In genomic region chr1:68623700-68624099, GRCh38 we compare ENCODE assay signal across 21 cellular contexts.
A peak's percentile ranks its signal among the peaks of the same experiment; 100 is the strongest.
DNase-seq lines count a peak whose midpoint lies in the region; ATAC-seq and TF ChIP-seq lines count a peak whose summit lies in the region.
"Had no signal": no experiment of that assay in that cellular context is flagged by ENCODE, and none has a peak within 500 bp of the region (broad histone marks: within the 10 kb centered on the region; RNA-seq: fewer than 3 reads in every experiment).

No MANE protein-coding gene starts in this region.

- no peak overlapping the region for H3K4me3 ChIP-seq in SJCRH30
- H3K4me3 ChIP-seq in cardiac muscle cell: no peak overlapping the region
- H3K4me3 ChIP-seq: GM23248, lung, SJSA1 had no signal

- DNase-seq in M059J (ENCODE audit: low read depth) (peak; percentile 29), SJCRH30 (peak in 1 of 2 experiments; percentile 16), cardiac muscle cell (ENCODE audit: low read depth in 1 of 2, low spot score in 1 of 2) (peak; percentile 37 to 63), renal cortical epithelial cell (ENCODE audit: low read depth) (peak; percentile 75), posterior cingulate gyrus (no peak)
- no peak for DNase-seq in stimulated activated naive CD8-positive, alpha-beta T cell treated with anti-CD3 and anti-CD28 coated beads, Interleukin-15, Interleukin-2, amounts not matched to agents 100 U/mL and 50 U/mL, for 24 hours
- DNase-seq: activated CD4-positive, alpha-beta T cell treated with anti-CD3 and anti-CD28 coated beads, Interleukin-2, amount 50 U/mL, for 48 hours; activated CD8-positive, alpha-beta memory T cell treated with anti-CD3 and anti-CD28 coated beads, Interleukin-2, amount 50 U/mL, for 48 hours; activated naive CD4-positive, alpha-beta T cell treated with anti-CD3 and anti-CD28 coated beads, Interleukin-2, amount 10 ng/mL, durations not matched to agents 7 days and 5 days; caudate nucleus; HFFc6; Kasumi-1; NCI-H1694 treated with DMSO at 0.1 percent for 48 hours; NCI-H2171 treated with DMSO at 0.1 percent for 48 hours; NCI-H526; stimulated activated CD4-positive, alpha-beta T cell treated with anti-CD3 and anti-CD28 coated beads, Interleukin-2, amount 100 ng/mL, for 24 hours had no signal

- H3K36me3 ChIP-seq in SJCRH30 (no peaks in the 10 kb centered on the region), cardiac muscle cell (no peaks in the 10 kb centered on the region)
- H3K36me3 ChIP-seq: SJSA1 had no signal

- intact Hi-C loops in posterior cingulate gyrus (cut with DNase I): no loop called here

- no peak for ATAC-seq in HG03378 (IDR thresholded peaks at IDR 0.05; ENCODE audit: unreplicated experiment)
- no peak for ATAC-seq in stimulated activated naive CD8-positive, alpha-beta T cell treated with anti-CD3 and anti-CD28 coated beads, Interleukin-15, Interleukin-2, amounts not matched to agents 100 U/mL and 50 U/mL, for 24 hours
- ATAC-seq: natural killer cell treated with Interleukin-12 subunit alpha and Interleukin-12 subunit beta and Interleukin-15 and Interleukin-18, amount 100 ng/mL, for 72 hours had no signal

- H3K27me3 ChIP-seq in SJCRH30 (no peaks in the 10 kb centered on the region), cardiac muscle cell (no peaks in the 10 kb centered on the region)
- H3K27me3 ChIP-seq: SJSA1 had no signal

- H3K9me3 ChIP-seq in SJCRH30 (replicated peaks) (no peaks in the 10 kb centered on the region), cardiac muscle cell (ENCODE audit: low read depth) (no peaks in the 10 kb centered on the region)

- H3K4me1 ChIP-seq in SJCRH30 (peaks cover 18% of the 10 kb centered on the region), cardiac muscle cell (ENCODE audit: low read depth) (peaks cover 17% of the 10 kb centered on the region)

- TF ChIP-seq CTCF in cardiac muscle cell (IDR thresholded peaks at IDR 0.05; ENCODE audit: low read depth, low read length): no peak

- H3K27ac ChIP-seq in SJCRH30 (peak overlapping the region; percentile 83; the same call in 1 of the 2 replicates), cardiac muscle cell (peak overlapping the region; percentile 43)
- H3K27ac ChIP-seq: GM23248, SJSA1 had no signal

Comparison
In these comparisons a context has a peak if more than half of its experiments do, and no peak if none do; other contexts are left out.
1. DNase-seq: peak in M059J (single experiment), cardiac muscle cell (2 of 2) and renal cortical epithelial cell (single experiment); none in stimulated activated naive CD8-positive, alpha-beta T cell treated with anti-CD3 and anti-CD28 coated beads, Interleukin-15, Interleukin-2, amounts not matched to agents 100 U/mL and 50 U/mL, for 24 hours (single experiment) and posterior cingulate gyrus (0 of 10).